2 cellular contexts compared by ENCODE assay signal in genomic region chr1:9404117-9404516, GRCh38.
TF ChIP-seq lines count a peak whose summit lies in the region.

No MANE protein-coding gene starts in this region.

TF ChIP-seq in GM23338, 12 proteins besides CTCF, POLR2A, EP300 and RAD21 (continued from another document):
- no peak for TF ChIP-seq REST (IDR thresholded peaks at IDR 0.05; ENCODE audit: unreplicated experiment)
- TF ChIP-seq ZNF462 (CRISPR knock-in tag; IDR thresholded peaks at IDR 0.05), result no peak
- TF ChIP-seq, protein P1, sequence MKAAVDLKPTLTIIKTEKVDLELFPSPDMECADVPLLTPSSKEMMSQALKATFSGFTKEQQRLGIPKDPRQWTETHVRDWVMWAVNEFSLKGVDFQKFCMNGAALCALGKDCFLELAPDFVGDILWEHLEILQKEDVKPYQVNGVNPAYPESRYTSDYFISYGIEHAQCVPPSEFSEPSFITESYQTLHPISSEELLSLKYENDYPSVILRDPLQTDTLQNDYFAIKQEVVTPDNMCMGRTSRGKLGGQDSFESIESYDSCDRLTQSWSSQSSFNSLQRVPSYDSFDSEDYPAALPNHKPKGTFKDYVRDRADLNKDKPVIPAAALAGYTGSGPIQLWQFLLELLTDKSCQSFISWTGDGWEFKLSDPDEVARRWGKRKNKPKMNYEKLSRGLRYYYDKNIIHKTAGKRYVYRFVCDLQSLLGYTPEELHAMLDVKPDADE (IDR thresholded peaks at IDR 0.05), result no peak

TF ChIP-seq in IMR-90, 13 proteins besides CTCF, POLR2A, EP300 and RAD21 (continued from another document):
- TF ChIP-seq FOS (IDR thresholded peaks at IDR 0.05; ENCODE audit: low read depth, low read length) (no peak), RFX5 (IDR thresholded peaks at IDR 0.05; ENCODE audit: low read depth, low read length) (no peak), RCOR1 (IDR thresholded peaks at IDR 0.05; ENCODE audit: insufficient replicate concordance, low read length) (no peak), CHD1 (IDR thresholded peaks at IDR 0.05; ENCODE audit: low read depth, low read length) (no peak), USF2 (IDR thresholded peaks at IDR 0.05; ENCODE audit: low read depth, low read length) (no peak), CEBPB (IDR thresholded peaks at IDR 0.05; ENCODE audit: low read depth, low read length) (no peak), MAFK (IDR thresholded peaks at IDR 0.05; ENCODE audit: low read depth, low read length) (no peak), SMC3 (IDR thresholded peaks at IDR 0.05; ENCODE audit: low read depth, low read length) (no peak)
TF ChIP-seq in IMR-90: peak in this region for 0.
